9 cellular contexts compared by ENCODE assay signal in genomic region chr19:16588824-16589577, GRCh38. TPM values are rescaled to one million over a fixed set of nuclear protein-coding genes. Genes with fewer than 3 reads are reported as not detected.
DNase-seq lines count a peak whose midpoint lies in the region; ATAC-seq and TF ChIP-seq lines count a peak whose summit lies in the region.
"Had no signal": no experiment of that assay in that cellular context is flagged by ENCODE, and none has a peak within 500 bp of the region (broad histone marks: within the 10 kb centered on the region; RNA-seq: fewer than 3 reads in every experiment).

No MANE protein-coding gene starts in this region.

- CTCF ChIA-PET in mammary epithelial cell (lab: Charles Lee; ENCODE audit: low non-redundant PET), result no interaction called here

- intact Hi-C loops in breast epithelium (cut with DNase I; ENCODE audit: low total_unique reads), result no loop called here
- intact Hi-C loops in mammary epithelial cell (cut with micrococcal nuclease), result loop anchor here (2.0 to 10.0 kb wide), 2 partner anchors 16 to 306 kb away; partner anchors contain the start of gene SLC35E1
- intact Hi-C loops in dorsolateral prefrontal cortex (cut with DNase I), result no loop called here
- intact Hi-C loops in upper lobe of right lung (cut with DNase I), result no loop called here
- intact Hi-C loops in ovary (cut with DNase I), result loop anchor here in 2 of 4 donors (1.0 to 5.0 kb wide), 2 partner anchors 33 to 184 kb away; no protein-coding TSS in a partner anchor

- in situ Hi-C loops in mammary epithelial cell (cut with MboI; ENCODE audit: low sequenced_read_pairs in 2 of 2), result no loop called here

- no peaks in the 10 kb centered on the region for H3K27me3 ChIP-seq in breast epithelium
- no peaks in the 10 kb centered on the region for H3K27me3 ChIP-seq in mammary epithelial cell (ENCODE audit: insufficient read depth, low read length)
- H3K27me3 ChIP-seq in KMS-11 (ENCODE audit: insufficient read depth, low read depth), result no peaks in the 10 kb centered on the region
- H3K27me3 ChIP-seq in dorsolateral prefrontal cortex, result no peaks in the 10 kb centered on the region
- H3K27me3 ChIP-seq in upper lobe of right lung, result no peaks in the 10 kb centered on the region
- no peaks in the 10 kb centered on the region for H3K27me3 ChIP-seq in ovary

- H3K9me3 ChIP-seq in breast epithelium (no peaks in the 10 kb centered on the region), mammary epithelial cell (replicated peaks; ENCODE audit: insufficient read depth, low read length) (no peaks in the 10 kb centered on the region), upper lobe of right lung (no peaks in the 10 kb centered on the region), ovary (no peaks in the 10 kb centered on the region)

- dilution Hi-C loops in mammary epithelial cell (cut with HindIII; ENCODE audit: low sequenced_read_pairs), result no loop called here

- H3K79me2 ChIP-seq in mammary epithelial cell (ENCODE audit: insufficient read depth, low read length) (peaks cover 99% of the 10 kb centered on the region), KMS-11 (ENCODE audit: insufficient read depth, low read depth) (peaks cover 99% of the 10 kb centered on the region)

- H3K27ac ChIP-seq in breast epithelium (peak overlapping the region; percentile 13 to 30), mammary epithelial cell (ENCODE audit: insufficient read depth, low read depth, low read length) (no peak overlapping the region), KMS-11 (peak overlapping the region; percentile 95), dorsolateral prefrontal cortex (peak overlapping the region in 46 of 59 donors; percentile 8 to 79 (median 56)), upper lobe of right lung (peak overlapping the region; percentile 47), ovary (no peak overlapping the region)

- no peak for TF ChIP-seq EP300 in ovary (IDR thresholded peaks at IDR 0.05)

- no peak overlapping the region for H3K9ac ChIP-seq in mammary epithelial cell (ENCODE audit: insufficient read depth, low read length)
- H3K9ac ChIP-seq in KMS-11, result peak overlapping the region; percentile 94

- H4K20me1 ChIP-seq in mammary epithelial cell (ENCODE audit: insufficient read depth, low read length), result peaks cover 4% of the 10 kb centered on the region
- H4K20me1 ChIP-seq in KMS-11 (ENCODE audit: insufficient read depth), result no peaks in the 10 kb centered on the region

- no peak for ATAC-seq in upper lobe of right lung

- WGBS in mammary epithelial cell (ENCODE audit: low coverage, missing lambda C conversion rate), result 80% methylated on average over 10 of the region's 11 CpGs
- WGBS in ovary, 3 donors, result 24 to 52% (median 28%) methylated on average over 11 of the region's 11 CpGs

- TF ChIP-seq CTCF in breast epithelium (IDR thresholded peaks at IDR 0.05) (no peak), mammary epithelial cell (conservative IDR thresholded peaks at IDR 0.05 in 1 of 2, IDR thresholded peaks at IDR 0.05 in 1 of 2; ENCODE audit: extremely low read depth in 1 of 2, insufficient read depth in 1 of 2, low read depth in 1 of 2, low read length in 2 of 2) (no peak), KMS-11 (conservative IDR thresholded peaks at IDR 0.05; ENCODE audit: low read depth, low read length) (no peak), dorsolateral prefrontal cortex (IDR thresholded peaks at IDR 0.05 in 54 of 56, conservative IDR thresholded peaks at IDR 0.05 in 2 of 56; ENCODE audit: low read depth in 1 of 56, partially characterized antibody in 56 of 56) (no peak), upper lobe of right lung (IDR thresholded peaks at IDR 0.05) (no peak), ovary (IDR thresholded peaks at IDR 0.05) (no peak)

- TF ChIP-seq POLR2A in breast epithelium (IDR thresholded peaks at IDR 0.05) (no peak), ovary (IDR thresholded peaks at IDR 0.05) (no peak)

- no peak overlapping the region for H3K4me3 ChIP-seq in breast epithelium
- H3K4me3 ChIP-seq in mammary epithelial cell (replicated peaks in 1 of 3; ENCODE audit: insufficient read depth in 1 of 3, low read depth in 2 of 3, low read length in 3 of 3), result no peak overlapping the region
- H3K4me3 ChIP-seq in KMS-11 (IDR thresholded peaks at IDR 0.05; ENCODE audit: insufficient read depth, low read depth, low read length), result no peak overlapping the region
- H3K4me3 ChIP-seq in dorsolateral prefrontal cortex, result peak overlapping the region in 29 of 59 donors; percentile 4 to 54 (median 40)
- no peak overlapping the region for H3K4me3 ChIP-seq in upper lobe of right lung
- no peak overlapping the region for H3K4me3 ChIP-seq in ovary

- H3K4me2 ChIP-seq in mammary epithelial cell (ENCODE audit: insufficient read depth, low read depth, low read length) (no peak overlapping the region), KMS-11 (peak overlapping the region; percentile 95)

- H3K4me1 ChIP-seq in breast epithelium, result peaks cover 15 to 36% of the 10 kb centered on the region in 2 donors
- peaks cover 51% of the 10 kb centered on the region for H3K4me1 ChIP-seq in mammary epithelial cell (ENCODE audit: insufficient read depth, low read length)
- peaks cover 58% of the 10 kb centered on the region for H3K4me1 ChIP-seq in KMS-11 (ENCODE audit: low read depth, poor library complexity, severe bottlenecking)
- H3K4me1 ChIP-seq in upper lobe of right lung, result peaks cover 81% of the 10 kb centered on the region
- peaks cover 23% of the 10 kb centered on the region for H3K4me1 ChIP-seq in ovary (ENCODE audit: insufficient read depth)

- no peak overlapping the region for H2AFZ ChIP-seq in mammary epithelial cell (ENCODE audit: low read depth, low read length)
- H2AFZ ChIP-seq in KMS-11 (ENCODE audit: low read depth), result no peak overlapping the region

- no TSS peak for BruUV-seq in mammary epithelial cell (replicated peaks; lab: Mats Ljungman, UMichigan)

- DNase-seq in breast epithelium (ENCODE audit: low spot score in 2 of 2) (no peak), mammary epithelial cell (no peak), dorsolateral prefrontal cortex (no peak), upper lobe of right lung (no peak), 8988T (no peak), NCI-H226 (no peak), ovary (no peak)
- DNase-seq: GOT3 had no signal

- H3K36me3 ChIP-seq in breast epithelium (no peaks in the 10 kb centered on the region), mammary epithelial cell (ENCODE audit: insufficient read depth, low read length) (no peaks in the 10 kb centered on the region), KMS-11 (ENCODE audit: insufficient read depth) (no peaks in the 10 kb centered on the region), upper lobe of right lung (no peaks in the 10 kb centered on the region), ovary (no peaks in the 10 kb centered on the region)

RNA-seq across cellular contexts. Expression of gene SLC35E1, which starts 16.8 kb away (rescaled TPM):
- 10 to 100 TPM; 33.0 to 44.9 (median 39.2) TPM for total RNA-seq in breast epithelium
- 10 to 100 TPM; 50.8 to 67.2 TPM for total RNA-seq in mammary epithelial cell
- polyA plus RNA-seq in mammary epithelial cell, result 48.6 TPM
- 87.8 TPM for polyA minus RNA-seq in mammary epithelial cell
- total RNA-seq in dorsolateral prefrontal cortex, result 10 to 100 TPM; 27.5 to 64.1 (median 42.2) TPM
- total RNA-seq in upper lobe of right lung, result 51.2 TPM
- total RNA-seq in ovary, result 10 to 100 TPM; 20.6 to 37.9 (median 30.2) TPM
- 10 to 100 TPM; 17.6 to 39.7 TPM for polyA plus RNA-seq in ovary

RNA-seq across cellular contexts. Expression of gene MED26, which starts 39.0 kb away (rescaled TPM):
- 1 to 10 TPM; 5.6 to 10.0 (median 7.5) TPM for total RNA-seq in breast epithelium
- total RNA-seq in mammary epithelial cell, result 10 to 100 TPM in 1 of 2 donors, 1 to 10 TPM in 1; 8.8 to 10.9 TPM
- polyA plus RNA-seq in mammary epithelial cell, result 6.4 TPM
- polyA minus RNA-seq in mammary epithelial cell, result 4.6 TPM
- 10 to 100 TPM in 55 of 120 experiments, 1 to 10 TPM in 65; 5.4 to 17.4 (median 9.8) TPM for total RNA-seq in dorsolateral prefrontal cortex
- total RNA-seq in upper lobe of right lung, result 13.4 TPM
- 10 to 100 TPM; 10.3 to 13.2 (median 11.6) TPM for total RNA-seq in ovary
- polyA plus RNA-seq in ovary, result 1 to 10 TPM; 3.0 to 7.3 TPM

RNA-seq across cellular contexts. Expression of gene CHERP, which starts 46.8 kb away (rescaled TPM):
- 1 to 10 TPM; 6.7 to 9.2 (median 8.0) TPM for total RNA-seq in breast epithelium
- 10 to 100 TPM in 1 of 2 donors, 1 to 10 TPM in 1; 5.7 to 49.6 TPM for total RNA-seq in mammary epithelial cell
- 9.3 TPM for polyA plus RNA-seq in mammary epithelial cell
- polyA minus RNA-seq in mammary epithelial cell, result 15.5 TPM
- 10 to 100 TPM; 35.1 to 67.0 (median 47.9) TPM for total RNA-seq in dorsolateral prefrontal cortex
- total RNA-seq in upper lobe of right lung, result 41.9 TPM
- total RNA-seq in ovary, result 10 to 100 TPM in 6 of 7 donors, 1 to 10 TPM in 1; 8.9 to 52.6 (median 47.9) TPM
- 10 to 100 TPM in 1 of 2 donors, 1 to 10 TPM in 1; 5.9 to 26.3 TPM for polyA plus RNA-seq in ovary

Comparison
In these comparisons a context has a peak if more than half of its experiments do, and no peak if none do; other contexts are left out.
1. H3K27ac ChIP-seq: peak in breast epithelium (2 of 2), KMS-11 (single experiment), dorsolateral prefrontal cortex (46 of 59) and upper lobe of right lung (single experiment); none in mammary epithelial cell (single experiment) and ovary (0 of 2).